Comparison of ENCODE assay signal across 16 cellular contexts in genomic region chr15:85711590-85712192, GRCh38.
DNase-seq lines count a peak whose midpoint lies in the region; ATAC-seq lines count a peak whose summit lies in the region.
"Had no signal": no experiment of that assay in that cellular context is flagged by ENCODE, and none has a peak within 500 bp of the region (broad histone marks: within the 10 kb centered on the region; RNA-seq: fewer than 3 reads in every experiment).

No MANE protein-coding gene starts in this region.

- peaks cover 54% of the 10 kb centered on the region for H3K36me3 ChIP-seq in CD4-positive, alpha-beta memory T cell (ENCODE audit: insufficient read depth, low read length)

- CTCF ChIA-PET in CD4-positive, alpha-beta memory T cell (lab: Charles Lee; ENCODE audit: partially characterized antibody): interaction anchor here (0.9 to 1.6 kb wide), 3 partner anchors 14 to 23 kb away, joined by 3 to 4 read pairs (median 3); no protein-coding TSS in a partner anchor

- H3K27ac Mint-ChIP-seq in T-helper 2 cell treated with Interferon-gamma antibody and Interleukin-4, amounts not matched to agents 5 μg/mL and 100 μg/mL, for 36 hours: no peak overlapping the region
- H3K27ac Mint-ChIP-seq in CD4-positive, alpha-beta memory T cell: peak overlapping the region; percentile 59 to 94 (median 78)
- peak overlapping the region; percentile 99 to 100 for H3K27ac Mint-ChIP-seq in activated naive CD4-positive, alpha-beta T cell treated with anti-CD3 and anti-CD28 coated beads, Interleukin-2, amount 50 U/mL, for 72 hours
- H3K27ac Mint-ChIP-seq in naive thymus-derived CD8-positive, alpha-beta T cell: peak overlapping the region; percentile 22 to 91 (median 60)

- H3K4me3 ChIP-seq in CD4-positive, alpha-beta memory T cell (ENCODE audit: low read length in 2 of 2): no peak overlapping the region

- POLR2A ChIA-PET in CD4-positive, alpha-beta memory T cell (lab: Charles Lee; ENCODE audit: partially characterized antibody): interaction anchor here (1.1 to 2.5 kb wide), 4 partner anchors 12 to 93 kb away, joined by 3 to 8 read pairs (median 5); no protein-coding TSS in a partner anchor
- POLR2A ChIA-PET in naive thymus-derived CD8-positive, alpha-beta T cell (lab: Charles Lee): interaction anchor here (0.7 kb wide), 1 partner anchor 997 kb away, joined by 3 read pairs; no protein-coding TSS in a partner anchor

- no peaks in the 10 kb centered on the region for H3K9me3 Mint-ChIP-seq in T-helper 2 cell treated with Interferon-gamma antibody and Interleukin-4, amounts not matched to agents 5 μg/mL and 100 μg/mL, for 36 hours
- peaks cover 0 to 1% (median 0%) of the 10 kb centered on the region in 8 donors for H3K9me3 Mint-ChIP-seq in CD4-positive, alpha-beta memory T cell
- no peaks in the 10 kb centered on the region for H3K9me3 Mint-ChIP-seq in activated naive CD4-positive, alpha-beta T cell treated with anti-CD3 and anti-CD28 coated beads, Interleukin-2, amount 50 U/mL, for 72 hours
- H3K9me3 Mint-ChIP-seq in naive thymus-derived CD8-positive, alpha-beta T cell: no peaks in the 10 kb centered on the region

- peak; percentile 33 for DNase-seq in T-helper 2 cell treated with Interferon-gamma antibody and Interleukin-4, amounts not matched to agents 5 μg/mL and 100 μg/mL, for 36 hours (ENCODE audit: low spot score)
- DNase-seq in T-helper 2 cell (no peak), SHP77 treated with DMSO at 0.1 percent for 48 hours (lab: John Stamatoyannopoulos, UW) (no peak)
- no peak for DNase-seq in CD4-positive, alpha-beta memory T cell
- DNase-seq in activated naive CD4-positive, alpha-beta T cell treated with anti-CD3 and anti-CD28 coated beads, Interleukin-2, amount 50 U/mL, for 72 hours (ENCODE audit: low spot score in 2 of 2): no peak
- DNase-seq in naive thymus-derived CD8-positive, alpha-beta T cell: no peak
- no peak for DNase-seq in activated CD4-positive, CD25-positive, alpha-beta regulatory T cell (lab: John Stamatoyannopoulos, UW)
- DNase-seq: NCI-H1436, PC-3, posterior cingulate gyrus had no signal

- H3K27ac ChIP-seq in CD4-positive, alpha-beta memory T cell (ENCODE audit: low read depth, low read length): no peak overlapping the region
- H3K27ac ChIP-seq: 22Rv1, C4-2B, KMS-11 had no signal

- H3K4me1 ChIP-seq in CD4-positive, alpha-beta memory T cell (ENCODE audit: insufficient read depth, low read length): peaks cover 40% of the 10 kb centered on the region

- H3K4me1 Mint-ChIP-seq in T-helper 2 cell treated with Interferon-gamma antibody and Interleukin-4, amounts not matched to agents 5 μg/mL and 100 μg/mL, for 36 hours (ENCODE audit: low read depth): peaks cover 34% of the 10 kb centered on the region
- H3K4me1 Mint-ChIP-seq in CD4-positive, alpha-beta memory T cell: peaks cover 54 to 62% (median 58%) of the 10 kb centered on the region in 4 donors
- H3K4me1 Mint-ChIP-seq in naive thymus-derived CD8-positive, alpha-beta T cell: peaks cover 20 to 59% (median 45%) of the 10 kb centered on the region in 4 donors

- no peaks in the 10 kb centered on the region for H3K27me3 Mint-ChIP-seq in T-helper 2 cell treated with Interferon-gamma antibody and Interleukin-4, amounts not matched to agents 5 μg/mL and 100 μg/mL, for 36 hours (ENCODE audit: low read depth)
- no peaks in the 10 kb centered on the region for H3K27me3 Mint-ChIP-seq in CD4-positive, alpha-beta memory T cell
- no peaks in the 10 kb centered on the region for H3K27me3 Mint-ChIP-seq in naive thymus-derived CD8-positive, alpha-beta T cell

- peaks cover 56% of the 10 kb centered on the region for H3K36me3 Mint-ChIP-seq in T-helper 2 cell treated with Interferon-gamma antibody and Interleukin-4, amounts not matched to agents 5 μg/mL and 100 μg/mL, for 36 hours (ENCODE audit: low read depth)
- H3K36me3 Mint-ChIP-seq in CD4-positive, alpha-beta memory T cell: peaks cover 57 to 86% of the 10 kb centered on the region in 2 donors
- H3K36me3 Mint-ChIP-seq in activated naive CD4-positive, alpha-beta T cell treated with anti-CD3 and anti-CD28 coated beads, Interleukin-2, amount 50 U/mL, for 72 hours: peaks cover 15 to 59% of the 10 kb centered on the region in 2 donors
- peaks cover 5 to 89% (median 12%) of the 10 kb centered on the region in 3 donors for H3K36me3 Mint-ChIP-seq in naive thymus-derived CD8-positive, alpha-beta T cell

- no peaks in the 10 kb centered on the region for H3K9me3 ChIP-seq in CD4-positive, alpha-beta memory T cell (ENCODE audit: control insufficient read depth in 1 of 2, low read length in 2 of 2)

- no peak overlapping the region for H3K4me3 Mint-ChIP-seq in T-helper 2 cell treated with Interferon-gamma antibody and Interleukin-4, amounts not matched to agents 5 μg/mL and 100 μg/mL, for 36 hours
- H3K4me3 Mint-ChIP-seq in CD4-positive, alpha-beta memory T cell: no peak overlapping the region
- H3K4me3 Mint-ChIP-seq in naive thymus-derived CD8-positive, alpha-beta T cell: no peak overlapping the region

- intact Hi-C loops in CD4-positive, alpha-beta memory T cell (cut with micrococcal nuclease): no loop called here

- ATAC-seq in activated naive CD4-positive, alpha-beta T cell treated with anti-CD3 and anti-CD28 coated beads, Interleukin-2, amount 50 U/mL, for 72 hours: no peak
- ATAC-seq in naive thymus-derived CD8-positive, alpha-beta T cell: no peak
- ATAC-seq in HG03520 (IDR thresholded peaks at IDR 0.05; ENCODE audit: unreplicated experiment): no peak
- ATAC-seq: esophagus mucosa, PC-3, SK-N-SH treated with all-trans-retinoic acid at 6 μM for 48 hours had no signal

- no peaks in the 10 kb centered on the region for H3K27me3 ChIP-seq in CD4-positive, alpha-beta memory T cell (ENCODE audit: insufficient read depth, low read length)
